In the genomic region with DNA sequence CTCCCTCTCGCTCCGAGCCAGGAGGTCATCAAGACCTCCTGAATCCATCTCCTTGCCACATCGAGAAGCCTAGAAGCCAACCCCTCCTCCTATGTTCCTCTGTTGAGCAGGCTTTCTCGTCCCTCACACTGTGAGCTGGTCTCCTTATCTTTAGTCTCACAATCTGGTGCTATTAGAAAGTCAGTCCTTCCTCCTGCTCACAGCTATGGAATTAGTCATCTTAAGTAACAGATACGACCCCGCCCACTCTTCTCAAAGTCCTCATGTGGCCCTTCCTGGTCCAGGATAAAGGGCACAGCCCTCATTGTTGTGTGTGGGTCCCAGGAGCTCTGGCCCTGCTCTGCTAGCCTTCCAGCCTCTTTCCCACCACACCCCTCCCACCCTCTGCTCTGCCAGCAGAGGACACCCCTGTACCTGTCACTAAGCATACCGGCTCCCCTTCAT, we compare ENCODE assay signal across 1 cellular context.
TF ChIP-seq lines count a peak whose summit lies in the region.

No MANE protein-coding gene starts in this region.

TF ChIP-seq in K562, 482 proteins besides CTCF, POLR2A, EP300 and RAD21 (continued from another document):
- TF ChIP-seq, protein P1, sequence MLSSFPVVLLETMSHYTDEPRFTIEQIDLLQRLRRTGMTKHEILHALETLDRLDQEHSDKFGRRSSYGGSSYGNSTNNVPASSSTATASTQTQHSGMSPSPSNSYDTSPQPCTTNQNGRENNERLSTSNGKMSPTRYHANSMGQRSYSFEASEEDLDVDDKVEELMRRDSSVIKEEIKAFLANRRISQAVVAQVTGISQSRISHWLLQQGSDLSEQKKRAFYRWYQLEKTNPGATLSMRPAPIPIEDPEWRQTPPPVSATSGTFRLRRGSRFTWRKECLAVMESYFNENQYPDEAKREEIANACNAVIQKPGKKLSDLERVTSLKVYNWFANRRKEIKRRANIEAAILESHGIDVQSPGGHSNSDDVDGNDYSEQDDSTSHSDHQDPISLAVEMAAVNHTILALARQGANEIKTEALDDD (IDR thresholded peaks at IDR 0.05) = peak; percentile 90
- TF ChIP-seq TCF3 (CRISPR knock-in tag; IDR thresholded peaks at IDR 0.05) (peak; percentile 45; the same call in 1 of the 2 replicates), KLF10 (CRISPR knock-in tag; IDR thresholded peaks at IDR 0.05) (no peak), CBFA2T3 (IDR thresholded peaks at IDR 0.05) (peak; percentile 70), SRSF3 (IDR thresholded peaks at IDR 0.05; ENCODE audit: insufficient read depth, low read length) (no peak), KLF1 (tag; IDR thresholded peaks at IDR 0.05) (0 out of 2 replicates have a peak, but pooled peaks have one; percentile 20), ATF7 (IDR thresholded peaks at IDR 0.05) (peak; percentile 22; the same call in 1 of the 2 replicates), NCOR1 (IDR thresholded peaks at IDR 0.05) (0 out of 2 replicates have a peak, but pooled peaks have one; percentile 44), RBM34 (IDR thresholded peaks at IDR 0.05; ENCODE audit: borderline replicate concordance, insufficient read depth, low read length) (no peak), PKNOX1 (IDR thresholded peaks at IDR 0.05) (0 out of 2 replicates have a peak, but pooled peaks have one; percentile 4), DPF2 (IDR thresholded peaks at IDR 0.05) (peak; percentile 79), TRIM24 (IDR thresholded peaks at IDR 0.05) (peak in 1 of 2 experiments; percentile 58; a peak in 2 of 4 replicates), HDAC2 (IDR thresholded peaks at IDR 0.05) (0 out of 2 replicates have a peak, but pooled peaks have one; percentile 49), SMARCE1 (IDR thresholded peaks at IDR 0.05) (peak; percentile 32; the same call in 1 of the 2 replicates), JUN (IDR thresholded peaks at IDR 0.05; ENCODE audit: borderline replicate concordance, low read depth, low read length) (peak; percentile 42; the same call in 1 of the 2 replicates), JUN (CRISPR knock-in tag; IDR thresholded peaks at IDR 0.05; ENCODE audit: borderline replicate concordance) (no peak), ELF1 (tag; IDR thresholded peaks at IDR 0.05) (peak; percentile 20; the same call in 1 of the 2 replicates), L3MBTL2 (IDR thresholded peaks at IDR 0.05) (0 out of 2 replicates have a peak, but pooled peaks have one; percentile 23), ZNF217 (CRISPR knock-in tag; IDR thresholded peaks at IDR 0.05) (no peak), EGR1 (conservative IDR thresholded peaks at IDR 0.05) (peak; percentile 67), SP1 (CRISPR knock-in tag; IDR thresholded peaks at IDR 0.05) (peak; percentile 31; the same call in 1 of the 2 replicates), ZNF263 (CRISPR knock-in tag; IDR thresholded peaks at IDR 0.05; ENCODE audit: borderline replicate concordance) (peak; percentile 29; the same call in 1 of the 2 replicates)
- TF ChIP-seq, protein P2, sequence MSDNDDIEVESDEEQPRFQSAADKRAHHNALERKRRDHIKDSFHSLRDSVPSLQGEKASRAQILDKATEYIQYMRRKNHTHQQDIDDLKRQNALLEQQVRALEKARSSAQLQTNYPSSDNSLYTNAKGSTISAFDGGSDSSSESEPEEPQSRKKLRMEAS (CRISPR knock-in tag; IDR thresholded peaks at IDR 0.05) = no peak
- TF ChIP-seq, protein P3, sequence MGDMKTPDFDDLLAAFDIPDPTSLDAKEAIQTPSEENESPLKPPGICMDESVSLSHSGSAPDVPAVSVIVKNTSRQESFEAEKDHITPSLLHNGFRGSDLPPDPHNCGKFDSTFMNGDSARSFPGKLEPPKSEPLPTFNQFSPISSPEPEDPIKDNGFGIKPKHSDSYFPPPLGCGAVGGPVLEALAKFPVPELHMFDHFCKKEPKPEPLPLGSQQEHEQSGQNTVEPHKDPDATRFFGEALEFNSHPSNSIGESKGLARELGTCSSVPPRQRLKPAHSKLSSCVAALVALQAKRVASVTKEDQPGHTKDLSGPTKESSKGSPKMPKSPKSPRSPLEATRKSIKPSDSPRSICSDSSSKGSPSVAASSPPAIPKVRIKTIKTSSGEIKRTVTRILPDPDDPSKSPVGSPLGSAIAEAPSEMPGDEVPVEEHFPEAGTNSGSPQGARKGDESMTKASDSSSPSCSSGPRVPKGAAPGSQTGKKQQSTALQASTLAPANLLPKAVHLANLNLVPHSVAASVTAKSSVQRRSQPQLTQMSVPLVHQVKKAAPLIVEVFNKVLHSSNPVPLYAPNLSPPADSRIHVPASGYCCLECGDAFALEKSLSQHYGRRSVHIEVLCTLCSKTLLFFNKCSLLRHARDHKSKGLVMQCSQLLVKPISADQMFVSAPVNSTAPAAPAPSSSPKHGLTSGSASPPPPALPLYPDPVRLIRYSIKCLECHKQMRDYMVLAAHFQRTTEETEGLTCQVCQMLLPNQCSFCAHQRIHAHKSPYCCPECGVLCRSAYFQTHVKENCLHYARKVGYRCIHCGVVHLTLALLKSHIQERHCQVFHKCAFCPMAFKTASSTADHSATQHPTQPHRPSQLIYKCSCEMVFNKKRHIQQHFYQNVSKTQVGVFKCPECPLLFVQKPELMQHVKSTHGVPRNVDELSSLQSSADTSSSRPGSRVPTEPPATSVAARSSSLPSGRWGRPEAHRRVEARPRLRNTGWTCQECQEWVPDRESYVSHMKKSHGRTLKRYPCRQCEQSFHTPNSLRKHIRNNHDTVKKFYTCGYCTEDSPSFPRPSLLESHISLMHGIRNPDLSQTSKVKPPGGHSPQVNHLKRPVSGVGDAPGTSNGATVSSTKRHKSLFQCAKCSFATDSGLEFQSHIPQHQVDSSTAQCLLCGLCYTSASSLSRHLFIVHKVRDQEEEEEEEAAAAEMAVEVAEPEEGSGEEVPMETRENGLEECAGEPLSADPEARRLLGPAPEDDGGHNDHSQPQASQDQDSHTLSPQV (IDR thresholded peaks at IDR 0.05) = no peak
- TF ChIP-seq, protein P4, sequence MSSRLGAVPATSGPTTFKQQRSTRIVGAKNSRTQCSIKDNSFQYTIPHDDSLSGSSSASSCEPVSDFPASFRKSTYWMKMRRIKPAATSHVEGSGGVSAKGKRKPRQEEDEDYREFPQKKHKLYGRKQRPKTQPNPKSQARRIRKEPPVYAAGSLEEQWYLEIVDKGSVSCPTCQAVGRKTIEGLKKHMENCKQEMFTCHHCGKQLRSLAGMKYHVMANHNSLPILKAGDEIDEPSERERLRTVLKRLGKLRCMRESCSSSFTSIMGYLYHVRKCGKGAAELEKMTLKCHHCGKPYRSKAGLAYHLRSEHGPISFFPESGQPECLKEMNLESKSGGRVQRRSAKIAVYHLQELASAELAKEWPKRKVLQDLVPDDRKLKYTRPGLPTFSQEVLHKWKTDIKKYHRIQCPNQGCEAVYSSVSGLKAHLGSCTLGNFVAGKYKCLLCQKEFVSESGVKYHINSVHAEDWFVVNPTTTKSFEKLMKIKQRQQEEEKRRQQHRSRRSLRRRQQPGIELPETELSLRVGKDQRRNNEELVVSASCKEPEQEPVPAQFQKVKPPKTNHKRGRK (tag; IDR thresholded peaks at IDR 0.05) = no peak
TF ChIP-seq in K562: peak in this region for 40.
